13 cellular contexts compared by ENCODE assay signal in the genomic region with DNA sequence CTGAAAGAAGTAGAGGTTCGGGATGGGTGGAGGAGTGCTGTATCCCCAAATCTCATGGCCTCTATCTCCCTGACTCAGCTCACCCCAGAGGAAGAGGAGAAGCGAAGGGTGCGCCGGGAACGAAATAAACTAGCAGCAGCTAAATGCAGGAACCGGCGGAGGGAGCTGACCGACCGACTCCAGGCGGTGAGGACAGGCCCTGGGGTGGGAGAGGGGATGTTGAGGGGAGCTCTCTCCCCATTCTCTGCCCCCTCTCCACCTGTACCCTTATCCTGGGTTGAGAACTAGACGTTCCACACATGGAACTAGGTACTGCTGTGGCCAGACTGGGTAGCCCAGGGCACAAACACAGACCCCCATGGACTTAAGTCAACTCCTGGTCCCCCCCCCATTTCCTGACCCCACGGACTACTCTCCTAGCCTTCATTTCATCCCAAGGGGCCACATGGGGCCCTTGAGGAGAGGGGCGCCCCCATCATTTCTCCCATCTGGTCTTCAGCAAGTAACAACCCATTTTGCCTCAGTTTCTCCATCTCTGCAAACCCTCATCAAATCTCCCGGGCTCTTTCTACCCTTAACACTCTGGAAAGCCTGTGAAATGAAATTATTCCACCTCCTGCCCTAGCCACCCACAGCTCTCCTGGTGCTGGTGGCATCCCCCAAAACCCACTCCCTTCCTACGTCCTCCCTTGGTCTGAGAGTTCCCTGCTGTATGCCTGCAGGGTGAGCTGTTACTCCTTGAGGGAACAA. TPM values are rescaled to one million over a fixed set of nuclear protein-coding genes. Genes with fewer than 3 reads are reported as not detected.
DNase-seq lines count a peak whose midpoint lies in the region; ATAC-seq and TF ChIP-seq lines count a peak whose summit lies in the region.
"Had no signal": no experiment of that assay in that cellular context is flagged by ENCODE, and none has a peak within 500 bp of the region (broad histone marks: within the 10 kb centered on the region; RNA-seq: fewer than 3 reads in every experiment).

No MANE protein-coding gene starts in this region.

- no peak overlapping the region for H3K27ac Mint-ChIP-seq in activated naive CD4-positive, alpha-beta T cell treated with anti-CD3 and anti-CD28 coated beads, Interleukin-2, amount 50 U/mL, for 24 hours
- no peak overlapping the region for H3K27ac Mint-ChIP-seq in activated naive CD4-positive, alpha-beta T cell treated with anti-CD3 and anti-CD28 coated beads for 36 hours
- peak overlapping the region; percentile 97 for H3K27ac Mint-ChIP-seq in T-helper 17 cell
- H3K27ac Mint-ChIP-seq in stimulated activated memory B cell treated with anti-CD40 and anti-IgM and Interleukin-4, amounts not matched to agents 10 μg/mL and 1 μg/mL and 100 μg/mL, for 72 hours, result peak overlapping the region; percentile 92
- no peak overlapping the region for H3K27ac Mint-ChIP-seq in WTC11
- H3K27ac Mint-ChIP-seq: progenitor cell of endocrine pancreas had no signal

- peaks cover 17% of the 10 kb centered on the region for H3K36me3 Mint-ChIP-seq in activated naive CD4-positive, alpha-beta T cell treated with anti-CD3 and anti-CD28 coated beads, Interleukin-2, amount 50 U/mL, for 24 hours
- peaks cover 8% of the 10 kb centered on the region for H3K36me3 Mint-ChIP-seq in activated naive CD4-positive, alpha-beta T cell treated with anti-CD3 and anti-CD28 coated beads for 36 hours (ENCODE audit: low read depth)
- H3K36me3 Mint-ChIP-seq in T-helper 17 cell (ENCODE audit: low read depth) (peaks cover 12% of the 10 kb centered on the region), WTC11 (no peaks in the 10 kb centered on the region)
- peaks cover 6% of the 10 kb centered on the region for H3K36me3 Mint-ChIP-seq in stimulated activated memory B cell treated with anti-CD40 and anti-IgM and Interleukin-4, amounts not matched to agents 10 μg/mL and 1 μg/mL and 100 μg/mL, for 72 hours
- H3K36me3 Mint-ChIP-seq: activated CD8-positive, alpha-beta memory T cell treated with anti-CD3 and anti-CD28 coated beads, Interleukin-2, amount 10 ng/mL, durations not matched to agents 7 days and 5 days had no signal

- H3K9me3 ChIP-seq in T-helper 17 cell (ENCODE audit: control insufficient read depth, low read length, poor library complexity, severe bottlenecking), result no peaks in the 10 kb centered on the region
- H3K9me3 ChIP-seq: tibial artery had no signal

- ATAC-seq in T-helper 17 cell, result no peak
- ATAC-seq in stimulated activated memory B cell treated with anti-CD40 and anti-IgM and Interleukin-4, amounts not matched to agents 10 μg/mL and 1 μg/mL and 100 μg/mL, for 72 hours, result no peak
- no peak for ATAC-seq in HG02973 (IDR thresholded peaks at IDR 0.05; ENCODE audit: unreplicated experiment)
- no peak for ATAC-seq in WTC11
- ATAC-seq: foreskin keratinocyte had no signal

- TF ChIP-seq CTCF in WTC11 (IDR thresholded peaks at IDR 0.05) (no peak), foreskin fibroblast (IDR thresholded peaks at IDR 0.05; ENCODE audit: low read depth, low read length) (no peak)

- no peak for DNase-seq in activated naive CD4-positive, alpha-beta T cell treated with anti-CD3 and anti-CD28 coated beads for 36 hours
- no peak for DNase-seq in T-helper 17 cell
- DNase-seq in fibroblast of peridontal ligament (ENCODE audit: extremely low read depth), result peak; percentile 31
- DNase-seq in WTC11 (ENCODE audit: low spot score), result no peak
- DNase-seq in foreskin fibroblast, result no peak
- DNase-seq: foreskin keratinocyte; NK-92 treated with Interleukin-12 subunit alpha and Interleukin-12 subunit beta, amount 100 ng/mL, for 24 hours; tibial artery had no signal

- H3K4me3 ChIP-seq in foreskin fibroblast (ENCODE audit: low read depth in 1 of 2, low read length in 2 of 2), result no peak overlapping the region
- H3K4me3 ChIP-seq: tibial artery had no signal

- H3K4me1 Mint-ChIP-seq in activated naive CD4-positive, alpha-beta T cell treated with anti-CD3 and anti-CD28 coated beads, Interleukin-2, amount 50 U/mL, for 24 hours, result peaks cover 34% of the 10 kb centered on the region
- peaks cover 43% of the 10 kb centered on the region for H3K4me1 Mint-ChIP-seq in activated naive CD4-positive, alpha-beta T cell treated with anti-CD3 and anti-CD28 coated beads for 36 hours (ENCODE audit: low read depth)
- H3K4me1 Mint-ChIP-seq in T-helper 17 cell (peaks cover 46% of the 10 kb centered on the region), WTC11 (peaks cover 34% of the 10 kb centered on the region)
- peaks cover 71% of the 10 kb centered on the region for H3K4me1 Mint-ChIP-seq in stimulated activated memory B cell treated with anti-CD40 and anti-IgM and Interleukin-4, amounts not matched to agents 10 μg/mL and 1 μg/mL and 100 μg/mL, for 72 hours

- intact Hi-C loops in activated naive CD4-positive, alpha-beta T cell treated with anti-CD3 and anti-CD28 coated beads for 36 hours (cut with micrococcal nuclease), result no loop called here

- CTCF ChIA-PET in activated naive CD4-positive, alpha-beta T cell treated with anti-CD3 and anti-CD28 coated beads for 36 hours (lab: Charles Lee), result interaction anchor here (1.6 to 18.6 kb wide), 2 partner anchors 14 to 29 kb away, joined by 7 to 351 read pairs; no protein-coding TSS in a partner anchor
- CTCF ChIA-PET in WTC11 (lab: Charles Lee), result interaction anchor here (0.5 to 5.0 kb wide), 4 partner anchors 14 to 77 kb away, joined by 3 to 33 read pairs (median 6); no protein-coding TSS in a partner anchor

- H3K9me3 Mint-ChIP-seq in activated naive CD4-positive, alpha-beta T cell treated with anti-CD3 and anti-CD28 coated beads, Interleukin-2, amount 50 U/mL, for 24 hours, result no peaks in the 10 kb centered on the region
- no peaks in the 10 kb centered on the region for H3K9me3 Mint-ChIP-seq in activated naive CD4-positive, alpha-beta T cell treated with anti-CD3 and anti-CD28 coated beads for 36 hours
- H3K9me3 Mint-ChIP-seq in stimulated activated memory B cell treated with anti-CD40 and anti-IgM and Interleukin-4, amounts not matched to agents 10 μg/mL and 1 μg/mL and 100 μg/mL, for 72 hours, result no peaks in the 10 kb centered on the region
- no peaks in the 10 kb centered on the region for H3K9me3 Mint-ChIP-seq in WTC11

- H3K27me3 Mint-ChIP-seq in activated naive CD4-positive, alpha-beta T cell treated with anti-CD3 and anti-CD28 coated beads, Interleukin-2, amount 50 U/mL, for 24 hours, result peaks cover 6% of the 10 kb centered on the region
- peaks cover 19% of the 10 kb centered on the region for H3K27me3 Mint-ChIP-seq in activated naive CD4-positive, alpha-beta T cell treated with anti-CD3 and anti-CD28 coated beads for 36 hours (ENCODE audit: low read depth)
- peaks cover 18% of the 10 kb centered on the region for H3K27me3 Mint-ChIP-seq in T-helper 17 cell
- no peaks in the 10 kb centered on the region for H3K27me3 Mint-ChIP-seq in stimulated activated memory B cell treated with anti-CD40 and anti-IgM and Interleukin-4, amounts not matched to agents 10 μg/mL and 1 μg/mL and 100 μg/mL, for 72 hours
- peaks cover 84% of the 10 kb centered on the region for H3K27me3 Mint-ChIP-seq in WTC11 (ENCODE audit: low read depth)

- H3K4me3 Mint-ChIP-seq in activated naive CD4-positive, alpha-beta T cell treated with anti-CD3 and anti-CD28 coated beads, Interleukin-2, amount 50 U/mL, for 24 hours, result peak overlapping the region; percentile 92
- H3K4me3 Mint-ChIP-seq in activated naive CD4-positive, alpha-beta T cell treated with anti-CD3 and anti-CD28 coated beads for 36 hours, result no peak overlapping the region
- peak overlapping the region; percentile 95 for H3K4me3 Mint-ChIP-seq in T-helper 17 cell
- H3K4me3 Mint-ChIP-seq in stimulated activated memory B cell treated with anti-CD40 and anti-IgM and Interleukin-4, amounts not matched to agents 10 μg/mL and 1 μg/mL and 100 μg/mL, for 72 hours, result peak overlapping the region; percentile 13
- H3K4me3 Mint-ChIP-seq in WTC11, result no peak overlapping the region; the same call in 1 of the 2 replicates

- POLR2A ChIA-PET in WTC11 (lab: Charles Lee), result no interaction called here

TF ChIP-seq in WTC11, 78 proteins besides CTCF, POLR2A, EP300 and RAD21 (continues in another document):
- no peak for TF ChIP-seq NFYB (CRISPR knock-in tag; conservative IDR thresholded peaks at IDR 0.05; ENCODE audit: low read depth)
- TF ChIP-seq, protein P1, sequence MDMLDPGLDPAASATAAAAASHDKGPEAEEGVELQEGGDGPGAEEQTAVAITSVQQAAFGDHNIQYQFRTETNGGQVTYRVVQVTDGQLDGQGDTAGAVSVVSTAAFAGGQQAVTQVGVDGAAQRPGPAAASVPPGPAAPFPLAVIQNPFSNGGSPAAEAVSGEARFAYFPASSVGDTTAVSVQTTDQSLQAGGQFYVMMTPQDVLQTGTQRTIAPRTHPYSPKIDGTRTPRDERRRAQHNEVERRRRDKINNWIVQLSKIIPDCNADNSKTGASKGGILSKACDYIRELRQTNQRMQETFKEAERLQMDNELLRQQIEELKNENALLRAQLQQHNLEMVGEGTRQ (CRISPR knock-in tag; IDR thresholded peaks at IDR 0.05), result no peak
- TF ChIP-seq ZNF423 (CRISPR knock-in tag; IDR thresholded peaks at IDR 0.05), result no peak
- TF ChIP-seq, protein P2, sequence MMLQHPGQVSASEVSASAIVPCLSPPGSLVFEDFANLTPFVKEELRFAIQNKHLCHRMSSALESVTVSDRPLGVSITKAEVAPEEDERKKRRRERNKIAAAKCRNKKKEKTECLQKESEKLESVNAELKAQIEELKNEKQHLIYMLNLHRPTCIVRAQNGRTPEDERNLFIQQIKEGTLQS (CRISPR knock-in tag; conservative IDR thresholded peaks at IDR 0.05), result no peak
- TF ChIP-seq CBFB (CRISPR knock-in tag; IDR thresholded peaks at IDR 0.05; ENCODE audit: low read depth), result no peak

RNA-seq across cellular contexts. Expression of a gene that starts 3.5 kb away (rescaled TPM):
- 1 to 10 TPM; 8.0 to 8.7 TPM for total RNA-seq in activated naive CD4-positive, alpha-beta T cell treated with anti-CD3 and anti-CD28 coated beads for 36 hours
- total RNA-seq in T-helper 17 cell, result 1,000 to 10,000 TPM in 1 of 2 donors, 100 to 1,000 TPM in 1; 967 to 2,209 TPM
- 2.3 to 7.2 TPM (median 5.4 TPM) in 3 replicates for total RNA-seq in WTC11 (2021)

RNA-seq across cellular contexts. Expression of a gene that starts 25.6 kb away (rescaled TPM):
- under 1 TPM; 0.69 to 0.84 TPM for total RNA-seq in activated naive CD4-positive, alpha-beta T cell treated with anti-CD3 and anti-CD28 coated beads for 36 hours
- total RNA-seq in T-helper 17 cell (1 to 10 TPM; 2.3 to 6.2 TPM), WTC11 (2021) (25.1 to 27.8 TPM (median 27.4 TPM) in 3 replicates)

RNA-seq across cellular contexts. Expression of a gene that starts 27.0 kb away (rescaled TPM):
- 1 to 10 TPM; 2.3 to 2.5 TPM for total RNA-seq in activated naive CD4-positive, alpha-beta T cell treated with anti-CD3 and anti-CD28 coated beads for 36 hours
- total RNA-seq in T-helper 17 cell (1 to 10 TPM; 3.8 to 8.5 TPM), WTC11 (2021) (10.3 to 15.1 TPM (median 14.2 TPM) in 3 replicates)
- total RNA-seq: progenitor cell of endocrine pancreas had no signal

RNA-seq across cellular contexts. Expression of a gene that starts 36.0 kb away (rescaled TPM):
- total RNA-seq in activated naive CD4-positive, alpha-beta T cell treated with anti-CD3 and anti-CD28 coated beads for 36 hours, result 10 to 100 TPM; 94.5 to 99.6 TPM
- total RNA-seq in T-helper 17 cell (100 to 1,000 TPM in 1 of 2 donors, 10 to 100 TPM in 1; 99.7 to 101 TPM), WTC11 (2021) (143 to 146 TPM (median 144 TPM) in 3 replicates)

RNA-seq across cellular contexts. Expression of a gene that starts 47.6 kb away (rescaled TPM):
- total RNA-seq in activated naive CD4-positive, alpha-beta T cell treated with anti-CD3 and anti-CD28 coated beads for 36 hours, result 10 to 100 TPM; 28.9 to 30.7 TPM
- total RNA-seq in T-helper 17 cell (10 to 100 TPM; 28.4 to 36.2 TPM), WTC11 (2021) (43.7 to 60.6 TPM (median 60.1 TPM) in 3 replicates)

Comparison
In these comparisons a context has a peak if more than half of its experiments do, and no peak if none do; other contexts are left out.
1. H3K4me3 Mint-ChIP-seq: peak in activated naive CD4-positive, alpha-beta T cell treated with anti-CD3 and anti-CD28 coated beads, Interleukin-2, amount 50 U/mL, for 24 hours (single experiment), T-helper 17 cell (single experiment) and stimulated activated memory B cell treated with anti-CD40 and anti-IgM and Interleukin-4, amounts not matched to agents 10 μg/mL and 1 μg/mL and 100 μg/mL, for 72 hours (single experiment); none in activated naive CD4-positive, alpha-beta T cell treated with anti-CD3 and anti-CD28 coated beads for 36 hours (single experiment) and WTC11 (single experiment).
2. H3K27ac Mint-ChIP-seq: peak in T-helper 17 cell (single experiment) and stimulated activated memory B cell treated with anti-CD40 and anti-IgM and Interleukin-4, amounts not matched to agents 10 μg/mL and 1 μg/mL and 100 μg/mL, for 72 hours (single experiment); none in activated naive CD4-positive, alpha-beta T cell treated with anti-CD3 and anti-CD28 coated beads, Interleukin-2, amount 50 U/mL, for 24 hours (single experiment), activated naive CD4-positive, alpha-beta T cell treated with anti-CD3 and anti-CD28 coated beads for 36 hours (single experiment) and WTC11 (single experiment).
3. RNA of a gene that starts 3.5 kb away (total RNA-seq): 967 to 2,209 TPM in T-helper 17 cell; 8.0 to 8.7 TPM in activated naive CD4-positive, alpha-beta T cell treated with anti-CD3 and anti-CD28 coated beads for 36 hours and 2.3 to 7.2 TPM in WTC11; every median in the first group is over 10 times any median in the second.